Comparison of ENCODE assay signal across 9 cellular contexts in the genomic region with DNA sequence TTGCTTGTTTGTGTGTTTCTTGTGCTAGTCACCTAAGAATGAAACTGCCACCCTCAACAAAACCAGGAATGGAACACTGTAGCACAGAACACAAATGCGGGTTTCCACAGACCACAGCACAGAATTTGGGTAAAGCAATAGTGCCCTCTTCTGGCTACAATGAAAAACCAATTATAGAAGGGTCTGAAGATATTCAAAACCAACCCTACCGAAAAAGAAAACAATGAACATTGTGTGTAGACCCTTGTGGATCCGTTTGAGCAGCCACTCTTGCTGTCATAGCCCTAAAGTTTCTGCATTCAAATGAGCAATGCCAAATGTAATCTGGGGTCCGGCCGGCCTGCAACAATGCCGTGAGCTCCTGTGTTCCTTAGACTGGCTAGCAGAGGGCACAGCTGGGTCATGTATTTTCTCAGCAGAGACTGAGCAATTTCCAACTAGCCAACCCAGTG. TPM values are rescaled to one million over a fixed set of nuclear protein-coding genes. Genes with fewer than 3 reads are reported as not detected.
DNase-seq lines count a peak whose midpoint lies in the region; ATAC-seq and TF ChIP-seq lines count a peak whose summit lies in the region.
"Had no signal": no experiment of that assay in that cellular context is flagged by ENCODE, and none has a peak within 500 bp of the region (broad histone marks: within the 10 kb centered on the region; RNA-seq: fewer than 3 reads in every experiment).

No MANE protein-coding gene starts in this region.

- POLR2A ChIA-PET in AG04449 (lab: Yijun Ruan, JAX): no interaction called here

- peaks cover 41% of the 10 kb centered on the region for H3K27me3 Mint-ChIP-seq in activated T-helper 1 cell treated with anti-CD3 and anti-CD28 coated beads, Interleukin-12 subunit alpha, Interleukin-12 subunit beta, Interleukin-2, Interleukin-4 antibody, amounts not matched to agents 30 ng/mL and 10 ng/mL and 1 ng/mL, durations not matched to agents 14 hours and 24 hours and 36 hours (ENCODE audit: insufficient read depth)

- DNase-seq in AG04449 (ENCODE audit: low read depth, low spot score) (no peak), GM03348 (ENCODE audit: low spot score) (peak; percentile 75), NCI-H510A (lab: John Stamatoyannopoulos, UW) (peak; percentile 1), Right ventricle myocardium superior (no peak), prostate gland (ENCODE audit: low spot score) (peak; percentile 32)
- peak; percentile 26 for DNase-seq in activated T-helper 1 cell treated with anti-CD3 and anti-CD28 coated beads, Interleukin-12 subunit alpha, Interleukin-12 subunit beta, Interleukin-2, Interleukin-4 antibody, amounts not matched to agents 30 ng/mL and 10 ng/mL and 1 ng/mL, durations not matched to agents 14 hours and 24 hours and 36 hours (ENCODE audit: low spot score)
- DNase-seq in activated T-cell treated with anti-CD3 and anti-CD28 coated beads, Interleukin-2, amount 50 U/mL, for 1 hour: no peak

- no peak overlapping the region for H3K27ac ChIP-seq in prostate gland
- H3K27ac ChIP-seq: HL-60 had no signal

- H3K4me3 ChIP-seq in AG04449 (ENCODE audit: low read depth, low read length): no peak overlapping the region
- no peak overlapping the region for H3K4me3 ChIP-seq in prostate gland

- no peaks in the 10 kb centered on the region for H3K36me3 ChIP-seq in prostate gland

- ATAC-seq in HG02973 (IDR thresholded peaks at IDR 0.05; ENCODE audit: unreplicated experiment) (peak; percentile 57), Right ventricle myocardium superior (ENCODE audit: poor library complexity) (peak; percentile 95)

- H3K4me1 ChIP-seq in prostate gland (replicated peaks): no peaks in the 10 kb centered on the region

- no peaks in the 10 kb centered on the region for H3K36me3 Mint-ChIP-seq in activated T-helper 1 cell treated with anti-CD3 and anti-CD28 coated beads, Interleukin-12 subunit alpha, Interleukin-12 subunit beta, Interleukin-2, Interleukin-4 antibody, amounts not matched to agents 30 ng/mL and 10 ng/mL and 1 ng/mL, durations not matched to agents 14 hours and 24 hours and 36 hours (ENCODE audit: low read depth)

- no peaks in the 10 kb centered on the region for H3K9me3 Mint-ChIP-seq in activated T-helper 1 cell treated with anti-CD3 and anti-CD28 coated beads, Interleukin-12 subunit alpha, Interleukin-12 subunit beta, Interleukin-2, Interleukin-4 antibody, amounts not matched to agents 30 ng/mL and 10 ng/mL and 1 ng/mL, durations not matched to agents 14 hours and 24 hours and 36 hours

- WGBS in prostate gland: 21% methylated on average over 6 of the region's 6 CpGs

- TF ChIP-seq CTCF in AG04449 (IDR thresholded peaks at IDR 0.05; ENCODE audit: insufficient read depth, low read length, missing control alignments) (peak; percentile 53), prostate gland (IDR thresholded peaks at IDR 0.05) (peak; percentile 42 to 77 (median 73))

- CTCF ChIA-PET in AG04449 (lab: Yijun Ruan, JAX): interaction anchor here (0.6 to 4.0 kb wide), 39 partner anchors 11 to 1128 kb away, joined by 3 to 88 read pairs (median 4); no protein-coding TSS in a partner anchor

- H3K4me3 Mint-ChIP-seq in activated T-helper 1 cell treated with anti-CD3 and anti-CD28 coated beads, Interleukin-12 subunit alpha, Interleukin-12 subunit beta, Interleukin-2, Interleukin-4 antibody, amounts not matched to agents 30 ng/mL and 10 ng/mL and 1 ng/mL, durations not matched to agents 14 hours and 24 hours and 36 hours: no peak overlapping the region

- H3K27ac Mint-ChIP-seq in activated T-helper 1 cell treated with anti-CD3 and anti-CD28 coated beads, Interleukin-12 subunit alpha, Interleukin-12 subunit beta, Interleukin-2, Interleukin-4 antibody, amounts not matched to agents 30 ng/mL and 10 ng/mL and 1 ng/mL, durations not matched to agents 14 hours and 24 hours and 36 hours: no peak overlapping the region

- intact Hi-C loops in activated T-helper 1 cell treated with anti-CD3 and anti-CD28 coated beads, Interleukin-12 subunit alpha, Interleukin-12 subunit beta, Interleukin-2, Interleukin-4 antibody, amounts not matched to agents 30 ng/mL and 10 ng/mL and 1 ng/mL, durations not matched to agents 14 hours and 24 hours and 36 hours (cut with micrococcal nuclease): loop anchor here (1.0 to 10.0 kb wide), 9 partner anchors 70 to 1058 kb away; no protein-coding TSS in a partner anchor
- intact Hi-C loops in Right ventricle myocardium superior (cut with DNase I): loop anchor here (2.0 to 5.0 kb wide), 2 partner anchors 612 to 746 kb away; no protein-coding TSS in a partner anchor
- intact Hi-C loops in prostate gland (cut with DNase I): loop anchor here (1.0 to 2.0 kb wide), 2 partner anchors 10 to 746 kb away; no protein-coding TSS in a partner anchor

- TF ChIP-seq POLR2A in prostate gland (IDR thresholded peaks at IDR 0.05): no peak

- no peaks in the 10 kb centered on the region for H3K27me3 ChIP-seq in prostate gland (replicated peaks; ENCODE audit: insufficient read depth)

- no peaks in the 10 kb centered on the region for H3K9me3 ChIP-seq in prostate gland

- H3K4me1 Mint-ChIP-seq in activated T-helper 1 cell treated with anti-CD3 and anti-CD28 coated beads, Interleukin-12 subunit alpha, Interleukin-12 subunit beta, Interleukin-2, Interleukin-4 antibody, amounts not matched to agents 30 ng/mL and 10 ng/mL and 1 ng/mL, durations not matched to agents 14 hours and 24 hours and 36 hours (ENCODE audit: low read depth): peaks cover 10% of the 10 kb centered on the region

RNA-seq across cellular contexts. Expression of gene ENC1, which starts 8.3 kb away (rescaled TPM):
- 2.7 and 3.2 TPM in 2 replicates for total RNA-seq in activated T-helper 1 cell treated with anti-CD3 and anti-CD28 coated beads, Interleukin-12 subunit alpha, Interleukin-12 subunit beta, Interleukin-2, Interleukin-4 antibody, amounts not matched to agents 30 ng/mL and 10 ng/mL and 1 ng/mL, durations not matched to agents 14 hours and 24 hours and 36 hours
- 2.3 TPM for total RNA-seq in Right ventricle myocardium superior
- total RNA-seq in prostate gland: 100 to 1,000 TPM in 1 of 2 donors, 10 to 100 TPM in 1; 78.1 to 103 TPM

RNA-seq across cellular contexts. Expression of gene HEXB, which starts 36.2 kb away (rescaled TPM):
- total RNA-seq in activated T-helper 1 cell treated with anti-CD3 and anti-CD28 coated beads, Interleukin-12 subunit alpha, Interleukin-12 subunit beta, Interleukin-2, Interleukin-4 antibody, amounts not matched to agents 30 ng/mL and 10 ng/mL and 1 ng/mL, durations not matched to agents 14 hours and 24 hours and 36 hours: 62.7 and 71.4 TPM in 2 replicates
- 83.6 TPM for total RNA-seq in Right ventricle myocardium superior
- total RNA-seq in prostate gland: 100 to 1,000 TPM; 149 to 178 TPM

Comparison
In these comparisons a context has a peak if more than half of its experiments do, and no peak if none do; other contexts are left out.
1. DNase-seq: peak in GM03348 (single experiment), NCI-H510A (single experiment), activated T-helper 1 cell treated with anti-CD3 and anti-CD28 coated beads, Interleukin-12 subunit alpha, Interleukin-12 subunit beta, Interleukin-2, Interleukin-4 antibody, amounts not matched to agents 30 ng/mL and 10 ng/mL and 1 ng/mL, durations not matched to agents 14 hours and 24 hours and 36 hours (single experiment) and prostate gland (single experiment); none in AG04449 (single experiment), Right ventricle myocardium superior (single experiment) and activated T-cell treated with anti-CD3 and anti-CD28 coated beads, Interleukin-2, amount 50 U/mL, for 1 hour (single experiment).
2. RNA of gene ENC1, which starts 8.3 kb away (total RNA-seq): 78.1 to 103 TPM in prostate gland; 2.7 to 3.2 TPM in activated T-helper 1 cell treated with anti-CD3 and anti-CD28 coated beads, Interleukin-12 subunit alpha, Interleukin-12 subunit beta, Interleukin-2, Interleukin-4 antibody, amounts not matched to agents 30 ng/mL and 10 ng/mL and 1 ng/mL, durations not matched to agents 14 hours and 24 hours and 36 hours and 2.3 TPM in Right ventricle myocardium superior (single experiment); every median in the first group is over 10 times any median in the second.